Comparison of ENCODE assay signal across 8 cellular contexts in the genomic region with DNA sequence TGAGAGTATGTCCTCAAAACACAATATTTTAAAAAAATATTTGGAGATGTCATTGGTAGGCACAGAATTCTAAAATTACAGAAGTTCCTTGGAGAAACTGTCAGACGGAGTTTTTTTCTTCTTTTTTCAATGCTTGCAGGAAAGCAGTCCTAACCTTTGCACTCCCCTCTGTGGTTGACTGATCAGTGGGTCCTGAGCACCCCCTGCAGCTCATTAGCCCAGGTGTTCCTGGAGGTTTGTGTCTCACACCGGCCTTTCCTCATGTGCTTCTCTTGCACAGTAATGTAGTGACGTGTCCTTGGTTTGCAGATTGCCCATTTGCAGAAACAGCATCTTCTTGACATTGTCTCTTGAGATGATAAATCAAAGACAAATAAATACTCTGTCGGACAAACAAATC.
DNase-seq lines count a peak whose midpoint lies in the region; ATAC-seq and TF ChIP-seq lines count a peak whose summit lies in the region.

No MANE protein-coding gene starts in this region.

- DNase-seq in GM12864 (ENCODE audit: low read depth): no peak
- no peak for DNase-seq in RWPE2 (ENCODE audit: low spot score)
- peak; percentile 87 for DNase-seq in activated naive CD4-positive, alpha-beta T cell treated with anti-CD3 and anti-CD28 coated beads for 36 hours
- DNase-seq in stimulated activated CD4-positive, alpha-beta T cell treated with anti-CD3 and anti-CD28 coated beads, Interleukin-4, amount 100 ng/mL, for 24 hours: peak; percentile 81
- DNase-seq in MG63: no peak
- no peak for DNase-seq in LoVo (ENCODE audit: low spot score)

- CTCF ChIA-PET in activated naive CD4-positive, alpha-beta T cell treated with anti-CD3 and anti-CD28 coated beads for 36 hours (lab: Charles Lee): interaction anchor here (0.9 to 2.6 kb wide), 7 partner anchors 11 to 39 kb away, joined by 3 to 9 read pairs (median 5); no protein-coding TSS in a partner anchor

- H3K4me1 Mint-ChIP-seq in activated naive CD4-positive, alpha-beta T cell treated with anti-CD3 and anti-CD28 coated beads for 36 hours (ENCODE audit: low read depth): peaks cover 39% of the 10 kb centered on the region

- H3K36me3 Mint-ChIP-seq in activated naive CD4-positive, alpha-beta T cell treated with anti-CD3 and anti-CD28 coated beads for 36 hours (ENCODE audit: low read depth): no peaks in the 10 kb centered on the region

- intact Hi-C loops in activated naive CD4-positive, alpha-beta T cell treated with anti-CD3 and anti-CD28 coated beads for 36 hours (cut with micrococcal nuclease): loop anchor here (1.0 kb wide), 2 partner anchors 26 to 40 kb away; no protein-coding TSS in a partner anchor

- H3K4me3 Mint-ChIP-seq in activated naive CD4-positive, alpha-beta T cell treated with anti-CD3 and anti-CD28 coated beads for 36 hours: no peak overlapping the region

- no peaks in the 10 kb centered on the region for H3K9me3 Mint-ChIP-seq in activated naive CD4-positive, alpha-beta T cell treated with anti-CD3 and anti-CD28 coated beads for 36 hours

- no peaks in the 10 kb centered on the region for H3K36me3 ChIP-seq in RWPE2 (ENCODE audit: low read depth)
- H3K36me3 ChIP-seq in MG63: no peaks in the 10 kb centered on the region

- H3K4me1 ChIP-seq in RWPE2 (ENCODE audit: insufficient read depth, poor library complexity, severe bottlenecking): no peaks in the 10 kb centered on the region

- no peak overlapping the region for H3K27ac ChIP-seq in RWPE2 (ENCODE audit: poor library complexity, severe bottlenecking)

- no peak overlapping the region for H3K4me3 ChIP-seq in GM12864 (ENCODE audit: low read depth, low read length)
- no peak overlapping the region for H3K4me3 ChIP-seq in RWPE2 (ENCODE audit: severe bottlenecking)
- H3K4me3 ChIP-seq in MG63: no peak overlapping the region

- H3K27me3 ChIP-seq in RWPE2 (ENCODE audit: insufficient read depth, poor library complexity, severe bottlenecking) (peaks cover 26% of the 10 kb centered on the region), MG63 (no peaks in the 10 kb centered on the region)

- ATAC-seq in RWPE2 (ENCODE audit: low read depth): 0 out of 3 replicates have a peak, but pooled peaks have one; percentile 44
- no peak for ATAC-seq in HG02798 (IDR thresholded peaks at IDR 0.05; ENCODE audit: poor library complexity, unreplicated experiment)
- ATAC-seq in HG02623 (IDR thresholded peaks at IDR 0.05; ENCODE audit: unreplicated experiment): no peak

- peaks cover 2% of the 10 kb centered on the region for H3K27me3 Mint-ChIP-seq in activated naive CD4-positive, alpha-beta T cell treated with anti-CD3 and anti-CD28 coated beads for 36 hours (ENCODE audit: low read depth)

- peak overlapping the region; percentile 11 for H3K27ac Mint-ChIP-seq in activated naive CD4-positive, alpha-beta T cell treated with anti-CD3 and anti-CD28 coated beads for 36 hours

- H3K9me3 ChIP-seq in RWPE2 (ENCODE audit: severe bottlenecking): no peaks in the 10 kb centered on the region
- H3K9me3 ChIP-seq in MG63: no peaks in the 10 kb centered on the region

- TF ChIP-seq CTCF in GM12864 (IDR thresholded peaks at IDR 0.05; ENCODE audit: low read depth, low read length, missing control alignments): peak; percentile 49
- peak; percentile 35 for TF ChIP-seq CTCF in RWPE2 (IDR thresholded peaks at IDR 0.05; ENCODE audit: poor library complexity, severe bottlenecking)

Comparison
In these comparisons a context has a peak if more than half of its experiments do, and no peak if none do; other contexts are left out.
1. DNase-seq: peak in activated naive CD4-positive, alpha-beta T cell treated with anti-CD3 and anti-CD28 coated beads for 36 hours (single experiment) and stimulated activated CD4-positive, alpha-beta T cell treated with anti-CD3 and anti-CD28 coated beads, Interleukin-4, amount 100 ng/mL, for 24 hours (single experiment); none in GM12864 (single experiment), RWPE2 (single experiment), MG63 (single experiment) and LoVo (single experiment).